1 cellular context compared by ENCODE assay signal in the genomic region with DNA sequence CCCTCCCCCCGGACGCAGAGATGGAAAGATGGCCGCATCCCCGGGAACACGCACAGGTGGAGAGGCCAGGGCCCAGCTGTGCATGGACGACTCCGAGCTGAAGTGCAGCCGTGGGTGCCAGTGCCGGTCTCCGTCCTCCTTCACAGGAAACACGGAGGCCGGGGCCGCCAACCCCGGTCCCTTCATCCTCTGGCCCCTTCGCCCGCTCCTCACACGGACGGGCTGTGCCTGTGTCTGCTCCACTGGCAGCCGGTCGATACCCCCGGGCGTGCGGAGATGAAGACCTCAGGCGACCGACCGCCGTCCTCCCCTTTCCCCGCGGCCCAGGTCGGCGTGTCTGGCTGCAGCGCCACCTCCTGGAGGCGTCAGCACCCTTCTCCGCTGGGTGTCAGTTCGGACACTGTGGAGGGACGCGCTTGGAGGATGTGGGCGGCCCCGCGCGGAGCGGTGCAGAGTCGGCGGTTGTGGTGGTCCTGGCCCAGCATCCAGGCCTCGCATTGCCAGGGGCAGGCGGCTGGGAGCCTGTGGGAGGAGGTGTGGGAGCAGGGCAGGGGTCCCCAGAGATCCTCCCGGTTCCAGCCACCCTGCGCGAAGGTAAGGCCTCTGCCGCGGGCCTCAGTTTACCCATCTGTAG.
TF ChIP-seq lines count a peak whose summit lies in the region.

No MANE protein-coding gene starts in this region.

TF ChIP-seq in K562, 482 proteins besides CTCF, POLR2A, EP300 and RAD21 (continued from another document):
- TF ChIP-seq, protein P1, sequence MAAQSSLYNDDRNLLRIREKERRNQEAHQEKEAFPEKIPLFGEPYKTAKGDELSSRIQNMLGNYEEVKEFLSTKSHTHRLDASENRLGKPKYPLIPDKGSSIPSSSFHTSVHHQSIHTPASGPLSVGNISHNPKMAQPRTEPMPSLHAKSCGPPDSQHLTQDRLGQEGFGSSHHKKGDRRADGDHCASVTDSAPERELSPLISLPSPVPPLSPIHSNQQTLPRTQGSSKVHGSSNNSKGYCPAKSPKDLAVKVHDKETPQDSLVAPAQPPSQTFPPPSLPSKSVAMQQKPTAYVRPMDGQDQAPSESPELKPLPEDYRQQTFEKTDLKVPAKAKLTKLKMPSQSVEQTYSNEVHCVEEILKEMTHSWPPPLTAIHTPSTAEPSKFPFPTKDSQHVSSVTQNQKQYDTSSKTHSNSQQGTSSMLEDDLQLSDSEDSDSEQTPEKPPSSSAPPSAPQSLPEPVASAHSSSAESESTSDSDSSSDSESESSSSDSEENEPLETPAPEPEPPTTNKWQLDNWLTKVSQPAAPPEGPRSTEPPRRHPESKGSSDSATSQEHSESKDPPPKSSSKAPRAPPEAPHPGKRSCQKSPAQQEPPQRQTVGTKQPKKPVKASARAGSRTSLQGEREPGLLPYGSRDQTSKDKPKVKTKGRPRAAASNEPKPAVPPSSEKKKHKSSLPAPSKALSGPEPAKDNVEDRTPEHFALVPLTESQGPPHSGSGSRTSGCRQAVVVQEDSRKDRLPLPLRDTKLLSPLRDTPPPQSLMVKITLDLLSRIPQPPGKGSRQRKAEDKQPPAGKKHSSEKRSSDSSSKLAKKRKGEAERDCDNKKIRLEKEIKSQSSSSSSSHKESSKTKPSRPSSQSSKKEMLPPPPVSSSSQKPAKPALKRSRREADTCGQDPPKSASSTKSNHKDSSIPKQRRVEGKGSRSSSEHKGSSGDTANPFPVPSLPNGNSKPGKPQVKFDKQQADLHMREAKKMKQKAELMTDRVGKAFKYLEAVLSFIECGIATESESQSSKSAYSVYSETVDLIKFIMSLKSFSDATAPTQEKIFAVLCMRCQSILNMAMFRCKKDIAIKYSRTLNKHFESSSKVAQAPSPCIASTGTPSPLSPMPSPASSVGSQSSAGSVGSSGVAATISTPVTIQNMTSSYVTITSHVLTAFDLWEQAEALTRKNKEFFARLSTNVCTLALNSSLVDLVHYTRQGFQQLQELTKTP (IDR thresholded peaks at IDR 0.05; ENCODE audit: low read depth in 1 of 2, partially characterized antibody in 2 of 2) = no peak
- no peak for TF ChIP-seq MEF2A (IDR thresholded peaks at IDR 0.05; ENCODE audit: control insufficient read depth, low read depth, low read length)
- no peak for TF ChIP-seq ZNF316 (IDR thresholded peaks at IDR 0.05)
- TF ChIP-seq SMARCA4 (IDR thresholded peaks at IDR 0.05) = 0 out of 2 replicates have a peak, but pooled peaks have one; percentile 24
- TF ChIP-seq, protein P2, sequence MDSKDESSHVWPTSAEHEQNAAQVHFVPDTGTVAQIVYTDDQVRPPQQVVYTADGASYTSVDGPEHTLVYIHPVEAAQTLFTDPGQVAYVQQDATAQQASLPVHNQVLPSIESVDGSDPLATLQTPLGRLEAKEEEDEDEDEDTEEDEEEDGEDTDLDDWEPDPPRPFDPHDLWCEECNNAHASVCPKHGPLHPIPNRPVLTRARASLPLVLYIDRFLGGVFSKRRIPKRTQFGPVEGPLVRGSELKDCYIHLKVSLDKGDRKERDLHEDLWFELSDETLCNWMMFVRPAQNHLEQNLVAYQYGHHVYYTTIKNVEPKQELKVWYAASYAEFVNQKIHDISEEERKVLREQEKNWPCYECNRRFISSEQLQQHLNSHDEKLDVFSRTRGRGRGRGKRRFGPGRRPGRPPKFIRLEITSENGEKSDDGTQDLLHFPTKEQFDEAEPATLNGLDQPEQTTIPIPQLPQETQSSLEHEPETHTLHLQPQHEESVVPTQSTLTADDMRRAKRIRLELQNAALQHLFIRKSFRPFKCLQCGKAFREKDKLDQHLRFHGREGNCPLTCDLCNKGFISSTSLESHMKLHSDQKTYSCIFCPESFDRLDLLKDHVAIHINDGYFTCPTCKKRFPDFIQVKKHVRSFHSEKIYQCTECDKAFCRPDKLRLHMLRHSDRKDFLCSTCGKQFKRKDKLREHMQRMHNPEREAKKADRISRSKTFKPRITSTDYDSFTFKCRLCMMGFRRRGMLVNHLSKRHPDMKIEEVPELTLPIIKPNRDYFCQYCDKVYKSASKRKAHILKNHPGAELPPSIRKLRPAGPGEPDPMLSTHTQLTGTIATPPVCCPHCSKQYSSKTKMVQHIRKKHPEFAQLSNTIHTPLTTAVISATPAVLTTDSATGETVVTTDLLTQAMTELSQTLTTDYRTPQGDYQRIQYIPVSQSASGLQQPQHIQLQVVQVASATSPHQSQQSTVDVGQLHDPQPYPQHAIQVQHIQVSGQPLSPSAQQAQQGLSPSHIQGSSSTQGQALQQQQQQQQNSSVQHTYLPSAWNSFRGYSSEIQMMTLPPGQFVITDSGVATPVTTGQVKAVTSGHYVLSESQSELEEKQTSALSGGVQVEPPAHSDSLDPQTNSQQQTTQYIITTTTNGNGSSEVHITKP (IDR thresholded peaks at IDR 0.05; ENCODE audit: partially characterized antibody) = peak; percentile 85
- TF ChIP-seq RBM22 (IDR thresholded peaks at IDR 0.05; ENCODE audit: low read depth, low read length, poor library complexity, severe bottlenecking) = no peak
- no peak for TF ChIP-seq TAF9B (IDR thresholded peaks at IDR 0.05; ENCODE audit: partially characterized antibody)
- no peak for TF ChIP-seq EP400 (IDR thresholded peaks at IDR 0.05)
- TF ChIP-seq ELF1 (tag; IDR thresholded peaks at IDR 0.05) = no peak
- TF ChIP-seq, protein P3, sequence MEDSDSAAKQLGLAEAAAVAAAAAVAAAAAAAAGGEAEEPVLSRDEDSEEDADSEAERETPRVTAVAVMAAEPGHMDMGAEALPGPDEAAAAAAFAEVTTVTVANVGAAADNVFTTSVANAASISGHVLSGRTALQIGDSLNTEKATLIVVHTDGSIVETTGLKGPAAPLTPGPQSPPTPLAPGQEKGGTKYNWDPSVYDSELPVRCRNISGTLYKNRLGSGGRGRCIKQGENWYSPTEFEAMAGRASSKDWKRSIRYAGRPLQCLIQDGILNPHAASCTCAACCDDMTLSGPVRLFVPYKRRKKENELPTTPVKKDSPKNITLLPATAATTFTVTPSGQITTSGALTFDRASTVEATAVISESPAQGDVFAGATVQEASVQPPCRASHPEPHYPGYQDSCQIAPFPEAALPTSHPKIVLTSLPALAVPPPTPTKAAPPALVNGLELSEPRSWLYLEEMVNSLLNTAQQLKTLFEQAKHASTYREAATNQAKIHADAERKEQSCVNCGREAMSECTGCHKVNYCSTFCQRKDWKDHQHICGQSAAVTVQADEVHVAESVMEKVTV (CRISPR knock-in tag; IDR thresholded peaks at IDR 0.05) = no peak
- TF ChIP-seq, protein P4, sequence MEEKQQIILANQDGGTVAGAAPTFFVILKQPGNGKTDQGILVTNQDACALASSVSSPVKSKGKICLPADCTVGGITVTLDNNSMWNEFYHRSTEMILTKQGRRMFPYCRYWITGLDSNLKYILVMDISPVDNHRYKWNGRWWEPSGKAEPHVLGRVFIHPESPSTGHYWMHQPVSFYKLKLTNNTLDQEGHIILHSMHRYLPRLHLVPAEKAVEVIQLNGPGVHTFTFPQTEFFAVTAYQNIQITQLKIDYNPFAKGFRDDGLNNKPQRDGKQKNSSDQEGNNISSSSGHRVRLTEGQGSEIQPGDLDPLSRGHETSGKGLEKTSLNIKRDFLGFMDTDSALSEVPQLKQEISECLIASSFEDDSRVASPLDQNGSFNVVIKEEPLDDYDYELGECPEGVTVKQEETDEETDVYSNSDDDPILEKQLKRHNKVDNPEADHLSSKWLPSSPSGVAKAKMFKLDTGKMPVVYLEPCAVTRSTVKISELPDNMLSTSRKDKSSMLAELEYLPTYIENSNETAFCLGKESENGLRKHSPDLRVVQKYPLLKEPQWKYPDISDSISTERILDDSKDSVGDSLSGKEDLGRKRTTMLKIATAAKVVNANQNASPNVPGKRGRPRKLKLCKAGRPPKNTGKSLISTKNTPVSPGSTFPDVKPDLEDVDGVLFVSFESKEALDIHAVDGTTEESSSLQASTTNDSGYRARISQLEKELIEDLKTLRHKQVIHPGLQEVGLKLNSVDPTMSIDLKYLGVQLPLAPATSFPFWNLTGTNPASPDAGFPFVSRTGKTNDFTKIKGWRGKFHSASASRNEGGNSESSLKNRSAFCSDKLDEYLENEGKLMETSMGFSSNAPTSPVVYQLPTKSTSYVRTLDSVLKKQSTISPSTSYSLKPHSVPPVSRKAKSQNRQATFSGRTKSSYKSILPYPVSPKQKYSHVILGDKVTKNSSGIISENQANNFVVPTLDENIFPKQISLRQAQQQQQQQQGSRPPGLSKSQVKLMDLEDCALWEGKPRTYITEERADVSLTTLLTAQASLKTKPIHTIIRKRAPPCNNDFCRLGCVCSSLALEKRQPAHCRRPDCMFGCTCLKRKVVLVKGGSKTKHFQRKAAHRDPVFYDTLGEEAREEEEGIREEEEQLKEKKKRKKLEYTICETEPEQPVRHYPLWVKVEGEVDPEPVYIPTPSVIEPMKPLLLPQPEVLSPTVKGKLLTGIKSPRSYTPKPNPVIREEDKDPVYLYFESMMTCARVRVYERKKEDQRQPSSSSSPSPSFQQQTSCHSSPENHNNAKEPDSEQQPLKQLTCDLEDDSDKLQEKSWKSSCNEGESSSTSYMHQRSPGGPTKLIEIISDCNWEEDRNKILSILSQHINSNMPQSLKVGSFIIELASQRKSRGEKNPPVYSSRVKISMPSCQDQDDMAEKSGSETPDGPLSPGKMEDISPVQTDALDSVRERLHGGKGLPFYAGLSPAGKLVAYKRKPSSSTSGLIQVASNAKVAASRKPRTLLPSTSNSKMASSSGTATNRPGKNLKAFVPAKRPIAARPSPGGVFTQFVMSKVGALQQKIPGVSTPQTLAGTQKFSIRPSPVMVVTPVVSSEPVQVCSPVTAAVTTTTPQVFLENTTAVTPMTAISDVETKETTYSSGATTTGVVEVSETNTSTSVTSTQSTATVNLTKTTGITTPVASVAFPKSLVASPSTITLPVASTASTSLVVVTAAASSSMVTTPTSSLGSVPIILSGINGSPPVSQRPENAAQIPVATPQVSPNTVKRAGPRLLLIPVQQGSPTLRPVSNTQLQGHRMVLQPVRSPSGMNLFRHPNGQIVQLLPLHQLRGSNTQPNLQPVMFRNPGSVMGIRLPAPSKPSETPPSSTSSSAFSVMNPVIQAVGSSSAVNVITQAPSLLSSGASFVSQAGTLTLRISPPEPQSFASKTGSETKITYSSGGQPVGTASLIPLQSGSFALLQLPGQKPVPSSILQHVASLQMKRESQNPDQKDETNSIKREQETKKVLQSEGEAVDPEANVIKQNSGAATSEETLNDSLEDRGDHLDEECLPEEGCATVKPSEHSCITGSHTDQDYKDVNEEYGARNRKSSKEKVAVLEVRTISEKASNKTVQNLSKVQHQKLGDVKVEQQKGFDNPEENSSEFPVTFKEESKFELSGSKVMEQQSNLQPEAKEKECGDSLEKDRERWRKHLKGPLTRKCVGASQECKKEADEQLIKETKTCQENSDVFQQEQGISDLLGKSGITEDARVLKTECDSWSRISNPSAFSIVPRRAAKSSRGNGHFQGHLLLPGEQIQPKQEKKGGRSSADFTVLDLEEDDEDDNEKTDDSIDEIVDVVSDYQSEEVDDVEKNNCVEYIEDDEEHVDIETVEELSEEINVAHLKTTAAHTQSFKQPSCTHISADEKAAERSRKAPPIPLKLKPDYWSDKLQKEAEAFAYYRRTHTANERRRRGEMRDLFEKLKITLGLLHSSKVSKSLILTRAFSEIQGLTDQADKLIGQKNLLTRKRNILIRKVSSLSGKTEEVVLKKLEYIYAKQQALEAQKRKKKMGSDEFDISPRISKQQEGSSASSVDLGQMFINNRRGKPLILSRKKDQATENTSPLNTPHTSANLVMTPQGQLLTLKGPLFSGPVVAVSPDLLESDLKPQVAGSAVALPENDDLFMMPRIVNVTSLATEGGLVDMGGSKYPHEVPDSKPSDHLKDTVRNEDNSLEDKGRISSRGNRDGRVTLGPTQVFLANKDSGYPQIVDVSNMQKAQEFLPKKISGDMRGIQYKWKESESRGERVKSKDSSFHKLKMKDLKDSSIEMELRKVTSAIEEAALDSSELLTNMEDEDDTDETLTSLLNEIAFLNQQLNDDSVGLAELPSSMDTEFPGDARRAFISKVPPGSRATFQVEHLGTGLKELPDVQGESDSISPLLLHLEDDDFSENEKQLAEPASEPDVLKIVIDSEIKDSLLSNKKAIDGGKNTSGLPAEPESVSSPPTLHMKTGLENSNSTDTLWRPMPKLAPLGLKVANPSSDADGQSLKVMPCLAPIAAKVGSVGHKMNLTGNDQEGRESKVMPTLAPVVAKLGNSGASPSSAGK (IDR thresholded peaks at IDR 0.05) = no peak
- TF ChIP-seq SMC3 (conservative IDR thresholded peaks at IDR 0.05; ENCODE audit: insufficient read depth, low read depth, low read length) = peak; percentile 32; the same call in 1 of the 2 replicates
- no peak for TF ChIP-seq ZFPM2 (CRISPR knock-in tag; IDR thresholded peaks at IDR 0.05)
- no peak for TF ChIP-seq ZKSCAN3 (CRISPR knock-in tag; IDR thresholded peaks at IDR 0.05)
